8 cellular contexts compared by ENCODE assay signal in the genomic region with DNA sequence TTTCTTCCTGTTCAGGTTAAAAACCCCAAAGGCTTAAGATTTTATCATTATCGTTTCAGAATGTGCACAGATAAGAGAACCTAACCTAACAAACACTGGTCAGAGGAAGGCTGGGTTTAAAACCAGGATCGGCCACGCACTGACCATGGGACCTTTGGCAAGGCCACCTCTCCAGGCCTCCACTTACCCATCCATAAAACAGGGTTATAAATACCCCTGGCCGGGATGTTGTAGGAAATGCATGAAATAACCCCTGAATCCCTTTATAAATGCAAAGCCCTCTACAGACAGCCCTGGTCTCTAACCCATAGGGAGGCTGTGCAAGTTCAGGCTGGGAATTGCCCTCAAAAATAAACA. TPM values are rescaled to one million over a fixed set of nuclear protein-coding genes. Genes with fewer than 3 reads are reported as not detected.
DNase-seq lines count a peak whose midpoint lies in the region; ATAC-seq and TF ChIP-seq lines count a peak whose summit lies in the region.
"Had no signal": no experiment of that assay in that cellular context is flagged by ENCODE, and none has a peak within 500 bp of the region (broad histone marks: within the 10 kb centered on the region; RNA-seq: fewer than 3 reads in every experiment).

No MANE protein-coding gene starts in this region.

- TF ChIP-seq CTCF in KMS-11 (conservative IDR thresholded peaks at IDR 0.05; ENCODE audit: low read depth, low read length) (no peak), brain microvascular endothelial cell (IDR thresholded peaks at IDR 0.05; ENCODE audit: low read depth, low read length, missing control alignments) (no peak), lower leg skin (IDR thresholded peaks at IDR 0.05) (no peak)

- WGBS in lower leg skin, 2 donors, result 38 to 43% methylated on average over 4 of the region's 4 CpGs

- peaks cover 41% of the 10 kb centered on the region for H3K79me2 ChIP-seq in KMS-11 (ENCODE audit: insufficient read depth, low read depth)

- H3K27me3 ChIP-seq in KMS-11 (ENCODE audit: insufficient read depth, low read depth) (no peaks in the 10 kb centered on the region), brain microvascular endothelial cell (replicated peaks) (no peaks in the 10 kb centered on the region)

- no peak overlapping the region for H2AFZ ChIP-seq in KMS-11 (ENCODE audit: low read depth)

- H3K9ac ChIP-seq in KMS-11, result peak overlapping the region; percentile 60

- ATAC-seq in HG03097 (IDR thresholded peaks at IDR 0.05; ENCODE audit: low FRiP score, unreplicated experiment), result no peak

- H4K20me1 ChIP-seq in KMS-11 (ENCODE audit: insufficient read depth), result no peaks in the 10 kb centered on the region

- H3K4me3 ChIP-seq in KMS-11 (IDR thresholded peaks at IDR 0.05; ENCODE audit: insufficient read depth, low read depth, low read length) (no peak overlapping the region), brain microvascular endothelial cell (ENCODE audit: low read depth, low read length) (peak overlapping the region; percentile 40), lower leg skin (ENCODE audit: low read depth, poor library complexity, severe bottlenecking) (peak overlapping the region; percentile 30)

- peak overlapping the region; percentile 91 for H3K4me2 ChIP-seq in KMS-11

- peak overlapping the region; percentile 57 for H3K27ac ChIP-seq in KMS-11
- H3K27ac ChIP-seq in brain microvascular endothelial cell, result peak overlapping the region; percentile 32
- H3K27ac ChIP-seq in temporal lobe (ENCODE audit: low read depth, low read length), result peak overlapping the region; percentile 95

- TF ChIP-seq POLR2A in lower leg skin (IDR thresholded peaks at IDR 0.05), result no peak

- H3K36me3 ChIP-seq in KMS-11 (ENCODE audit: insufficient read depth) (0 out of 2 replicates have a peak, but pooled peaks cover 3% of the 10 kb centered on the region), brain microvascular endothelial cell (replicated peaks) (no peaks in the 10 kb centered on the region)

- intact Hi-C loops in lower leg skin (cut with DNase I; ENCODE audit: low total_unique reads), result loop anchor here (5.0 kb wide), 1 partner anchor 46 kb away; no protein-coding TSS in a partner anchor

- in situ Hi-C loops in brain microvascular endothelial cell (cut with HindIII; ENCODE audit: low pct_ligation_motif_present, low sequenced_read_pairs), result no loop called here

- peaks cover 72% of the 10 kb centered on the region for H3K4me1 ChIP-seq in KMS-11 (ENCODE audit: low read depth, poor library complexity, severe bottlenecking)

- no peak for DNase-seq in brain microvascular endothelial cell
- no peak for DNase-seq in lower leg skin (ENCODE audit: low spot score in 2 of 2)
- DNase-seq in effector CD8-positive, alpha-beta T cell (lab: John Stamatoyannopoulos, UW), result no peak
- no peak for DNase-seq in activated CD8-positive, alpha-beta memory T cell treated with anti-CD3 and anti-CD28 coated beads, Interleukin-2, amount 50 U/mL, for 4 hours
- DNase-seq: stimulated activated CD4-positive, alpha-beta T cell treated with anti-CD3 and anti-CD28 coated beads, Interleukin-12 subunit alpha, Interleukin-12 subunit beta, amount 100 ng/mL, for 4 hours had no signal

RNA-seq across cellular contexts. Expression of gene DEPP1, which starts 0.4 kb away (rescaled TPM):
- 100 to 1,000 TPM in 1 of 4 donors, 10 to 100 TPM in 3; 47.3 to 144 (median 72.7) TPM for total RNA-seq in lower leg skin
- 3.4 TPM for total RNA-seq in temporal lobe

RNA-seq across cellular contexts. Expression of gene RASSF4, which starts 18.6 kb away (rescaled TPM):
- total RNA-seq in lower leg skin, result 10 to 100 TPM in 2 of 4 donors, 1 to 10 TPM in 2; 4.4 to 11.0 (median 8.9) TPM
- total RNA-seq in temporal lobe, result 12.0 TPM

RNA-seq across cellular contexts. Expression of gene ZNF22, which starts 22.5 kb away (rescaled TPM):
- total RNA-seq in lower leg skin (10 to 100 TPM in 1 of 4 donors, 1 to 10 TPM in 3; 6.7 to 14.1 (median 9.4) TPM), temporal lobe (34.4 TPM)

Comparison
In these comparisons a context has a peak if more than half of its experiments do, and no peak if none do; other contexts are left out.
1. H3K27ac ChIP-seq: peak in every context shown above with its lines; median percentile 95 in temporal lobe; 57 in KMS-11; 32 in brain microvascular endothelial cell.
2. RNA of gene DEPP1, which starts 0.4 kb away (total RNA-seq): 47.3 to 144 TPM in lower leg skin; 3.4 TPM in temporal lobe (single experiment); every median in the first group is over 10 times any median in the second.